In genomic region chr2:169965495-169965894, GRCh38 we compare ENCODE assay signal across 17 cellular contexts.
"Had no signal": no experiment of that assay in that cellular context is flagged by ENCODE, and none has a peak within 500 bp of the region (broad histone marks: within the 10 kb centered on the region; RNA-seq: fewer than 3 reads in every experiment).

No MANE protein-coding gene starts in this region.

- H3K9me3 Mint-ChIP-seq: effector memory CD8-positive, alpha-beta T cell had no signal

- FAIRE-seq: islet of Langerhans had no signal

- H3K4me1 Mint-ChIP-seq: memory B cell, nephron had no signal

- H3K27me3 ChIP-seq: ascending aorta, foreskin keratinocyte, heart left ventricle, right lobe of liver, upper lobe of right lung had no signal

- H3K27me3 Mint-ChIP-seq: effector memory CD8-positive, alpha-beta T cell; memory B cell; stimulated activated naive CD8-positive, alpha-beta T cell treated with anti-CD3 and anti-CD28 coated beads, Interleukin-15, Interleukin-2, amounts not matched to agents 100 ng/mL and 50 ng/mL, for 24 hours had no signal

- H3K4me1 ChIP-seq: ascending aorta, foreskin keratinocyte, prostate gland, right lobe of liver, upper lobe of right lung had no signal

- H3K9me3 ChIP-seq: ascending aorta, prostate gland, right lobe of liver, upper lobe of right lung had no signal

- H3K27ac ChIP-seq: ascending aorta, coronary artery, foreskin keratinocyte, heart left ventricle, prostate gland, right lobe of liver, upper lobe of right lung had no signal

- DNase-seq: activated CD4-positive, alpha-beta T cell treated with anti-CD3 and anti-CD28 coated beads, Interleukin-2, amount 50 U/mL, for 48 hours; activated CD4-positive, CD25-positive, alpha-beta regulatory T cell treated with anti-CD3 and anti-CD28 coated beads, Interleukin-2, amount 50 U/mL, for 72 hours; activated T-cell treated with anti-CD3 and anti-CD28 coated beads, Interleukin-2, amount 50 U/mL, for 48 hours; effector memory CD8-positive, alpha-beta T cell; foreskin keratinocyte; heart left ventricle; right lobe of liver; stimulated activated CD4-positive, alpha-beta T cell treated with anti-CD3 and anti-CD28 coated beads, Interleukin-2, amount 100 ng/mL, for 48 hours; upper lobe of right lung had no signal

- H3K36me3 ChIP-seq: prostate gland had no signal

- H3K4me3 Mint-ChIP-seq: effector memory CD8-positive, alpha-beta T cell; memory B cell; nephron; stimulated activated naive CD8-positive, alpha-beta T cell treated with anti-CD3 and anti-CD28 coated beads, Interleukin-15, Interleukin-2, amounts not matched to agents 100 ng/mL and 50 ng/mL, for 24 hours; T-helper 2 cell treated with Interferon-gamma antibody and Interleukin-4, amounts not matched to agents 5 μg/mL and 100 μg/mL, for 36 hours had no signal

- ATAC-seq: effector memory CD8-positive, alpha-beta T cell; foreskin keratinocyte; heart left ventricle; right lobe of liver; upper lobe of right lung had no signal

- H3K27ac Mint-ChIP-seq: effector memory CD8-positive, alpha-beta T cell; memory B cell; stimulated activated naive CD8-positive, alpha-beta T cell treated with anti-CD3 and anti-CD28 coated beads, Interleukin-15, Interleukin-2, amounts not matched to agents 100 ng/mL and 50 ng/mL, for 24 hours; T-helper 2 cell treated with Interferon-gamma antibody and Interleukin-4, amounts not matched to agents 5 μg/mL and 100 μg/mL, for 36 hours had no signal

- H3K4me3 ChIP-seq: ascending aorta, coronary artery, heart left ventricle, prostate gland, right lobe of liver, upper lobe of right lung had no signal
